In genomic region chr7:144835166-144835611, GRCh38 we compare ENCODE assay signal across 8 cellular contexts. TPM values are rescaled to one million over a fixed set of nuclear protein-coding genes. Genes with fewer than 3 reads are reported as not detected.
DNase-seq lines count a peak whose midpoint lies in the region; ATAC-seq, FAIRE-seq and TF ChIP-seq lines count a peak whose summit lies in the region.

No MANE protein-coding gene starts in this region.

- no peak for TF ChIP-seq EP300 in stomach (IDR thresholded peaks at IDR 0.05)

- H3K27me3 Mint-ChIP-seq in activated B cell treated with CpG ODN at 0.5 μM for 24 hours (no peaks in the 10 kb centered on the region), memory B cell (no peaks in the 10 kb centered on the region)

- H3K4me1 ChIP-seq in endocrine pancreas (ENCODE audit: control insufficient read depth, insufficient read depth, low read length) = no peaks in the 10 kb centered on the region
- peaks cover 0 to 29% (median 10%) of the 10 kb centered on the region in 4 donors for H3K4me1 ChIP-seq in stomach

- FAIRE-seq in GM12892 (lab: Jason Lieb, UNC) = peak; percentile 64

- peak overlapping the region; percentile 99 for H3K27ac Mint-ChIP-seq in activated B cell treated with CpG ODN at 0.5 μM for 24 hours
- peak overlapping the region; percentile 96 for H3K27ac Mint-ChIP-seq in memory B cell

- H3K9me3 Mint-ChIP-seq in activated B cell treated with CpG ODN at 0.5 μM for 24 hours (peaks cover 15% of the 10 kb centered on the region), memory B cell (peaks cover 8% of the 10 kb centered on the region)

- ATAC-seq in HG02798 (IDR thresholded peaks at IDR 0.05; ENCODE audit: poor library complexity, unreplicated experiment) (peak; percentile 39), activated B cell treated with CpG ODN at 0.5 μM for 24 hours (ENCODE audit: low read depth) (peak; percentile 30), memory B cell (ENCODE audit: low read depth) (peak; percentile 20)

- H3K4me1 Mint-ChIP-seq in activated B cell treated with CpG ODN at 0.5 μM for 24 hours = peaks cover 31% of the 10 kb centered on the region
- H3K4me1 Mint-ChIP-seq in memory B cell = peaks cover 19% of the 10 kb centered on the region

- intact Hi-C loops in activated B cell treated with CpG ODN at 0.5 μM for 24 hours (cut with micrococcal nuclease) (loop anchor here (1.0 to 10.0 kb wide), 9 partner anchors 10 to 1550 kb away; partner anchors contain the start of genes CASP2, TCAF1, TMEM139 and ZYX), stomach (cut with DNase I; ENCODE audit: low total_unique reads) (no loop called here)

- H3K36me3 Mint-ChIP-seq in activated B cell treated with CpG ODN at 0.5 μM for 24 hours (ENCODE audit: low read depth) (peaks cover 6% of the 10 kb centered on the region), memory B cell (peaks cover 11% of the 10 kb centered on the region)

- POLR2A ChIA-PET in activated B cell treated with CpG ODN at 0.5 μM for 24 hours (lab: Charles Lee) = interaction anchor here (1.0 to 3.5 kb wide), 13 partner anchors 8 to 1547 kb away, joined by 3 to 117 read pairs (median 7); partner anchors contain the start of gene CASP2

- WGBS in stomach, 5 donors = 0 to 1% (median 1%) methylated on average over 20 to 24 of the region's 24 CpGs

- TF ChIP-seq POLR2A in GM12892 (IDR thresholded peaks at IDR 0.05; ENCODE audit: low read depth, low read length) (no peak), stomach (IDR thresholded peaks at IDR 0.05) (no peak)

- peak overlapping the region; percentile 92 for H3K9ac ChIP-seq in endocrine pancreas (ENCODE audit: control insufficient read depth, insufficient read depth, low read length)

- H3K4me3 Mint-ChIP-seq in activated B cell treated with CpG ODN at 0.5 μM for 24 hours (peak overlapping the region; percentile 98), memory B cell (peak overlapping the region; percentile 100)

- peak overlapping the region; percentile 79 for H3K27ac ChIP-seq in 22Rv1
- H3K27ac ChIP-seq in stomach = peak overlapping the region; percentile 91 to 100 (median 95)

- CTCF ChIA-PET in activated B cell treated with CpG ODN at 0.5 μM for 24 hours (lab: Charles Lee) = interaction anchor here (1.0 to 2.5 kb wide), 6 partner anchors 9 to 99 kb away, joined by 3 to 18 read pairs (median 6); no protein-coding TSS in a partner anchor

- no peak for TF ChIP-seq CTCF in 22Rv1 (IDR thresholded peaks at IDR 0.05)
- no peak for TF ChIP-seq CTCF in activated B cell treated with CpG ODN at 0.5 μM for 24 hours (IDR thresholded peaks at IDR 0.05)
- no peak for TF ChIP-seq CTCF in stomach (IDR thresholded peaks at IDR 0.05)

- H3K27me3 ChIP-seq in endocrine pancreas (ENCODE audit: control insufficient read depth, insufficient read depth, low read length) (no peaks in the 10 kb centered on the region), stomach (no peaks in the 10 kb centered on the region)

- H3K9me3 ChIP-seq in endocrine pancreas (ENCODE audit: control insufficient read depth, low read length) (no peaks in the 10 kb centered on the region), stomach (peaks cover 0 to 12% (median 7%) of the 10 kb centered on the region in 4 donors)

- peak overlapping the region; percentile 95 for H3K4me3 ChIP-seq in endocrine pancreas (ENCODE audit: control insufficient read depth, insufficient read depth, low read length)
- H3K4me3 ChIP-seq in stomach = peak overlapping the region; percentile 77 to 87 (median 86)

- DNase-seq in GM12892 (ENCODE audit: insufficient read length) = no peak
- peak; percentile 51 for DNase-seq in NCI-H146 (lab: John Stamatoyannopoulos, UW)
- no peak for DNase-seq in activated B cell treated with CpG ODN at 0.5 μM for 24 hours
- DNase-seq in memory B cell (ENCODE audit: low spot score in 2 of 2) = no peak
- peak; percentile 35 for DNase-seq in stomach

- H3K36me3 ChIP-seq in endocrine pancreas (ENCODE audit: control insufficient read depth, insufficient read depth, low read length) (no peaks in the 10 kb centered on the region), stomach (no peaks in the 10 kb centered on the region)

RNA-seq across cellular contexts. Expression of gene TPK1, which starts 0.7 kb away (rescaled TPM):
- 5.6 TPM for polyA plus RNA-seq in GM12892 (2012; ENCODE audit: missing spikeins)
- 17.5 and 20.0 TPM in 2 replicates for total RNA-seq in activated B cell treated with CpG ODN at 0.5 μM for 24 hours
- 10 to 100 TPM in 2 of 5 donors, 1 to 10 TPM in 3; 1.8 to 13.0 (median 5.8) TPM for total RNA-seq in stomach
- 1 to 10 TPM; 2.1 to 4.7 (median 3.8) TPM for polyA plus RNA-seq in stomach

Comparison
In these comparisons a context has a peak if more than half of its experiments do, and no peak if none do; other contexts are left out.
1. DNase-seq: peak in NCI-H146 (single experiment) and stomach (single experiment); none in GM12892 (single experiment), activated B cell treated with CpG ODN at 0.5 μM for 24 hours (single experiment) and memory B cell (0 of 2).
2. Peak in every context shown above with its lines, with median percentiles within 50 percentile points of each other: ATAC-seq.